1 cellular context compared by ENCODE assay signal in the genomic region with DNA sequence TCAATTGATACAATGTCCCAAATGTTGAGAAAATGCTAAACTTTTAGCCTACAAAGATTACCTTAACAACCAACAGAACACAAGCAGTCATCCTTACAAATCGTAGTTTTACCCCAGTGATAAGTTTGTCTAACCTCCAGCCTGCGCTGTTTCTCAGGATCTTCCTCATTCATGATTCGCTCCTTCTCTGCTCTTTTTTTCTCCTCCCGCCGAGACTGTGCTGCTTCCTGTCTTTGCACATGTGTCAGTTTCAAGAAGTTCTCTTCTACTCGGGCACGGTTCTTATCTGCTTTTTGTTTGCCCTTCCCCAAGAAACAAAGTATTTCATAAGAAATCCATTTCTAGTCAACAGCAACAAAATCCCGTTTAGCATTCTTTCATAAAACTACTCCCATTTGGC.
TF ChIP-seq lines count a peak whose summit lies in the region.

No MANE protein-coding gene starts in this region.

TF ChIP-seq in HepG2, 621 proteins besides CTCF, POLR2A, EP300 and RAD21:
- TF ChIP-seq HMG20B (CRISPR knock-in tag; conservative IDR thresholded peaks at IDR 0.05) (no peak), MTF2 (CRISPR knock-in tag; IDR thresholded peaks at IDR 0.05; ENCODE audit: borderline replicate concordance) (no peak), RFX3 (CRISPR knock-in tag; IDR thresholded peaks at IDR 0.05) (no peak), ZBTB1 (CRISPR knock-in tag; IDR thresholded peaks at IDR 0.05; ENCODE audit: borderline replicate concordance) (no peak)
- TF ChIP-seq, protein P1, sequence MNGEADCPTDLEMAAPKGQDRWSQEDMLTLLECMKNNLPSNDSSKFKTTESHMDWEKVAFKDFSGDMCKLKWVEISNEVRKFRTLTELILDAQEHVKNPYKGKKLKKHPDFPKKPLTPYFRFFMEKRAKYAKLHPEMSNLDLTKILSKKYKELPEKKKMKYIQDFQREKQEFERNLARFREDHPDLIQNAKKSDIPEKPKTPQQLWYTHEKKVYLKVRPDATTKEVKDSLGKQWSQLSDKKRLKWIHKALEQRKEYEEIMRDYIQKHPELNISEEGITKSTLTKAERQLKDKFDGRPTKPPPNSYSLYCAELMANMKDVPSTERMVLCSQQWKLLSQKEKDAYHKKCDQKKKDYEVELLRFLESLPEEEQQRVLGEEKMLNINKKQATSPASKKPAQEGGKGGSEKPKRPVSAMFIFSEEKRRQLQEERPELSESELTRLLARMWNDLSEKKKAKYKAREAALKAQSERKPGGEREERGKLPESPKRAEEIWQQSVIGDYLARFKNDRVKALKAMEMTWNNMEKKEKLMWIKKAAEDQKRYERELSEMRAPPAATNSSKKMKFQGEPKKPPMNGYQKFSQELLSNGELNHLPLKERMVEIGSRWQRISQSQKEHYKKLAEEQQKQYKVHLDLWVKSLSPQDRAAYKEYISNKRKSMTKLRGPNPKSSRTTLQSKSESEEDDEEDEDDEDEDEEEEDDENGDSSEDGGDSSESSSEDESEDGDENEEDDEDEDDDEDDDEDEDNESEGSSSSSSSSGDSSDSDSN (CRISPR knock-in tag; IDR thresholded peaks at IDR 0.05): no peak
